ENCODE assay signal across 16 cellular contexts in the genomic region with DNA sequence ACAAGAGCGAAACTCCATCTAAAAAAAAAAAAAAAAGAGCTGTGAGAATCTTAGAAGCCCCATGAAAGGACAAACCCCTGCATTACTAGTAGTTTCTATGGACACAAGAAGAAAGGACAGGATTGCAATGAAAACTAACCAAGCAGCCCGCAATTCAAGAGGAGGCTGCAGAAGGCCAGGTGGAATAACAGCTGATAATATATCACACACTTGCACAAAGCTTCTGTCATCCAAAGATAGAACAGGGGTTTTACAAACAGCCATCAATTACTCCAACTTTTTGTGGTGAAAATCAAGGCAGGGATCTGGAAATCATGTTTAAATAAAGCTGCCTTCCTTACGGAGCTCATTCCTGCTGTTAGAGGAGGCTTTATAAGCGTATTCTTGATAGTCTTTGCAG.
"Had no signal": no experiment of that assay in that cellular context is flagged by ENCODE, and none has a peak within 500 bp of the region (broad histone marks: within the 10 kb centered on the region; RNA-seq: fewer than 3 reads in every experiment).

No MANE protein-coding gene starts in this region.

- H3K27ac ChIP-seq: esophagus squamous epithelium, hepatocyte, parathyroid adenoma, psoas muscle, skin epidermis had no signal

- H3K27ac Mint-ChIP-seq: dendritic cell treated with granulocyte-macrophage colony-stimulating factor and Interleukin-4, amounts not matched to agents 40 ng/mL and 50 ng/mL, for 4 days; effector memory CD8-positive, alpha-beta T cell; naive thymus-derived CD8-positive, alpha-beta T cell had no signal

- H3K36me3 Mint-ChIP-seq: naive thymus-derived CD8-positive, alpha-beta T cell had no signal

- H3K27me3 ChIP-seq: esophagus squamous epithelium, hepatocyte had no signal

- H3K9ac ChIP-seq: parathyroid adenoma had no signal

- H3K9me3 Mint-ChIP-seq: dendritic cell treated with granulocyte-macrophage colony-stimulating factor and Interleukin-4, amounts not matched to agents 40 ng/mL and 50 ng/mL, for 4 days; effector memory CD8-positive, alpha-beta T cell; naive thymus-derived CD8-positive, alpha-beta T cell had no signal

- H2AFZ ChIP-seq: hepatocyte, parathyroid adenoma had no signal

- H3K79me2 ChIP-seq: hepatocyte, parathyroid adenoma had no signal

- H3K4me1 ChIP-seq: parathyroid adenoma had no signal

- H3K4me2 ChIP-seq: hepatocyte had no signal

- DNase-seq: effector memory CD8-positive, alpha-beta T cell; esophagus squamous epithelium; foreskin fibroblast; head of caudate nucleus; kidney; left cardiac atrium; mesendoderm; naive thymus-derived CD8-positive, alpha-beta T cell; psoas muscle; retina; stimulated activated naive CD4-positive, alpha-beta T cell treated with Interleukin-2 at 50 U/mL for 16 hours; trophoblast cell had no signal

- H3K36me3 ChIP-seq: esophagus squamous epithelium had no signal

- H3K9me3 ChIP-seq: esophagus squamous epithelium, psoas muscle had no signal

- H3K4me3 ChIP-seq: esophagus squamous epithelium, hepatocyte, psoas muscle, skin epidermis had no signal

- H3K4me3 Mint-ChIP-seq: dendritic cell treated with granulocyte-macrophage colony-stimulating factor and Interleukin-4, amounts not matched to agents 40 ng/mL and 50 ng/mL, for 4 days; effector memory CD8-positive, alpha-beta T cell; naive thymus-derived CD8-positive, alpha-beta T cell had no signal
